In the genomic region with DNA sequence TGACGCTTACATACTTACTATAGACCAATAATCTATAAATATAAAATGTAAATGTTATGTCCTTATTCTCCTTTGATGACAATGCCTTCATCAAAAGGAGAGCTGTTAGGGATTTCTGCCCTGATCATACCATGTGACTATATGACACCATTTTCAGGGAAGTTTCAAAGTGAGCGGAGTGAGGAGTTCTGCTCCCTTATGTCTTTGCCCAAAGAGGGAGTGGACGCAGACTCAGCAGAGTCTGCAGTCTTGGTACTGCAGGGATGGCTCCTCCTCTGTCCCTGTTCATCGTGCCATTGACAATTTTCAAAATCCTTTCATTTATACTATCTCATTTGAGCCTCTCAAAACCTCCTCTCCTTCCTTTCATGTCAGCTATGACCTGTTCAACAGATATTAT, we compare ENCODE assay signal across 28 cellular contexts. TPM values are rescaled to one million over a fixed set of nuclear protein-coding genes. Genes with fewer than 3 reads are reported as not detected.
"Had no signal": no experiment of that assay in that cellular context is flagged by ENCODE, and none has a peak within 500 bp of the region (broad histone marks: within the 10 kb centered on the region; RNA-seq: fewer than 3 reads in every experiment).

No MANE protein-coding gene starts in this region.

- H3K27me3 ChIP-seq: gastroesophageal sphincter, hepatocyte, left lung, ovary, testis had no signal

- H3K9me3 ChIP-seq: esophagus muscularis mucosa, gastroesophageal sphincter, heart left ventricle, left lung, ovary, psoas muscle, sigmoid colon, testis, tibial artery had no signal

- H2AFZ ChIP-seq: hepatocyte had no signal

- H3K4me1 ChIP-seq: esophagus muscularis mucosa, foreskin keratinocyte, gastroesophageal sphincter, left lung, sigmoid colon, testis, tibial artery had no signal

- H3K79me2 ChIP-seq: hepatocyte had no signal

- DNase-seq: effector memory CD4-positive, alpha-beta T cell; occipital lobe; sigmoid colon; tibial artery had no signal

- H3K4me3 ChIP-seq: esophagus muscularis mucosa, gastroesophageal sphincter, heart left ventricle, hepatocyte, left lung, ovary, psoas muscle, sigmoid colon, testis, tibial artery had no signal

- H3K36me3 ChIP-seq: esophagus muscularis mucosa, gastroesophageal sphincter, heart left ventricle, left lung, ovary, sigmoid colon, tibial artery had no signal

- H3K27ac ChIP-seq: esophagus muscularis mucosa, foreskin keratinocyte, gastroesophageal sphincter, heart left ventricle, hepatocyte, left lung, ovary, psoas muscle, sigmoid colon, testis, tibial artery had no signal

RNA-seq across cellular contexts. Expression of gene HYAL4, which starts 27.9 kb away (rescaled TPM):
- total RNA-seq: dermis blood vessel endothelial cell; endothelial cell of umbilical vein; epithelial cell of proximal tubule; esophagus muscularis mucosa; fibroblast of lung; foreskin keratinocyte; gastroesophageal sphincter; kidney epithelial cell; left cardiac atrium; left lung; naive thymus-derived CD8-positive, alpha-beta T cell; occipital lobe; renal cortical epithelial cell; sigmoid colon; urinary bladder had no signal
- polyA plus RNA-seq: endothelial cell of umbilical vein; fibroblast of lung; heart left ventricle; hepatocyte; naive thymus-derived CD8-positive, alpha-beta T cell; neural cell; ovary; right cardiac atrium; urinary bladder had no signal

RNA-seq across cellular contexts. Expression of gene SPAM1, which starts 52.1 kb away (rescaled TPM):
- total RNA-seq: dermis blood vessel endothelial cell; endothelial cell of umbilical vein; epithelial cell of proximal tubule; esophagus muscularis mucosa; fibroblast of lung; foreskin keratinocyte; gastroesophageal sphincter; hepatocyte; kidney epithelial cell; left cardiac atrium; left lung; lower leg skin; lung microvascular endothelial cell; myocyte; naive thymus-derived CD8-positive, alpha-beta T cell; occipital lobe; ovary; renal cortical epithelial cell; right cardiac atrium; sigmoid colon; skeletal muscle tissue; urinary bladder had no signal
- polyA plus RNA-seq: endothelial cell of umbilical vein; fibroblast of lung; foreskin keratinocyte; heart left ventricle; hepatocyte; naive thymus-derived CD8-positive, alpha-beta T cell; neural cell; ovary; psoas muscle; right cardiac atrium; sigmoid colon; urinary bladder had no signal
